Comparison of ENCODE assay signal across 3 cellular contexts in the genomic region with DNA sequence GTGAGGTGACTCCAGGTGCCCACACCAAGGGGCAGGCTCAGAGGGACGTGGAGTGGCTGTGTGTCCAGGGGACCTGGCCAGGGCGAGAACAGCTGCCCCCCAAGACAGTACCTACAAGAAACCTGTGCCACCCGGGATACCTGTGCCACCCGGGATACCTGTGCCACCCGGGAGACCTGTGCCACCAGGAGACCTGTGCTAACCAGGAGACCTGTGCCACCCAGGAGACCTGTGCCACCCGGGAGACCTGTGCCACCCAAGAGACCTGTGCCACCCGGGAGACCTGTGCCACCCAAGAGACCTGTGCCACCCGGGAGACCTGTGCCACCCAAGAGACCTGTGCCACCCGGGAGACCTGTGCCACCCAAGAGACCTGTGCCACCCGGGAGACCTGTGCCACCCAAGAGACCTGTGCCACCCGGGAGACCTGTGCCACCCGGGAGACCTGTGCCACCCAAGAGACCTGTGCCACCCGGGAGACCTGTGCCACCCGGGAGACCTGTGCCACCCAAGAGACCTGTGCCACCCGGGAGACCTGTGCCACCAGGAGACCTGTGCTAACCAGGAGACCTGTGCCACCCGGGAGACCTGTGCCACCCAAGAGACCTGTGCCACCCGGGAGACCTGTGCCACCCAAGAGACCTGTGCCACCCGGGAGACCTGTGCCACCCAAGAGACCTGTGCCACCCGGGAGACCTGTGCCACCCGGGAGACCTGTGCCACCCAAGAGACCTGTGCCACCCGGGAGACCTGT. TPM values are rescaled to one million over a fixed set of nuclear protein-coding genes. Genes with fewer than 3 reads are reported as not detected.
"Had no signal": no experiment of that assay in that cellular context is flagged by ENCODE, and none has a peak within 500 bp of the region (broad histone marks: within the 10 kb centered on the region; RNA-seq: fewer than 3 reads in every experiment).

No MANE protein-coding gene starts in this region.

RNA-seq across cellular contexts. Expression of gene FOXL3, which starts 47.0 kb away (rescaled TPM):
- total RNA-seq: HT-29, HT1080 had no signal
- polyA plus RNA-seq: IgD-negative memory B cell had no signal

RNA-seq across cellular contexts. Expression of gene FAM20C, which starts 50.6 kb away (rescaled TPM):
- total RNA-seq: HT-29 had no signal
- polyA plus RNA-seq: IgD-negative memory B cell had no signal
